Comparison of ENCODE assay signal across 27 cellular contexts in genomic region chr18:26488417-26489009, GRCh38. TPM values are rescaled to one million over a fixed set of nuclear protein-coding genes. Genes with fewer than 3 reads are reported as not detected.
DNase-seq lines count a peak whose midpoint lies in the region; ATAC-seq, FAIRE-seq and TF ChIP-seq lines count a peak whose summit lies in the region.
"Had no signal": no experiment of that assay in that cellular context is flagged by ENCODE, and none has a peak within 500 bp of the region (broad histone marks: within the 10 kb centered on the region; RNA-seq: fewer than 3 reads in every experiment).

No MANE protein-coding gene starts in this region.

- H3K27ac Mint-ChIP-seq in Calu3 (ENCODE audit: unreplicated experiment), result peak overlapping the region; percentile 91
- H3K27ac Mint-ChIP-seq: activated naive CD4-positive, alpha-beta T cell treated with anti-CD3 and anti-CD28 coated beads, Interleukin-2, amount 50 U/mL, for 72 hours; activated T-helper 17 cell treated with anti-CD3 and anti-CD28 coated beads, Interleukin-2, amount 50 U/mL, for 72 hours; CD4-positive, alpha-beta T cell; stimulated activated effector memory CD8-positive, alpha-beta T cell treated with anti-CD3 and anti-CD28 coated beads, Interleukin-12 subunit alpha, Interleukin-12 subunit beta, amount 100 ng/mL, for 72 hours; T-helper 17 cell had no signal

- DNase-seq in A549 (ENCODE audit: low read depth in 1 of 2, low spot score in 1 of 2) (no peak), Calu3 (peak; percentile 43), NCI-H345 (lab: John Stamatoyannopoulos, UW) (peak; percentile 63), bronchial epithelial cell (ENCODE audit: low read depth) (peak; percentile 92), Right ventricle myocardium superior (no peak), heart right ventricle (no peak), erythroblast (lab: John Stamatoyannopoulos, UW) (no peak), superior temporal gyrus (ENCODE audit: extremely low spot score) (no peak)
- DNase-seq: activated CD4-positive, alpha-beta T cell treated with anti-CD3 and anti-CD28 coated beads, Interleukin-2, amount 50 U/mL, for 1 hour; activated CD8-positive, alpha-beta memory T cell treated with anti-CD3 and anti-CD28 coated beads, Interleukin-2, amount 50 U/mL, for 4 hours; CD4-positive, alpha-beta T cell; DMS153; dorsolateral prefrontal cortex; gastrocnemius medialis; H7; kidney; lower lobe of right lung; NCI-H187 treated with DMSO at 0.1 percent for 48 hours; NCI-H526; psoas muscle; T-helper 17 cell had no signal

- peaks cover 76% of the 10 kb centered on the region for H3K4me1 Mint-ChIP-seq in Calu3 (ENCODE audit: low read depth, unreplicated experiment)
- H3K4me1 Mint-ChIP-seq: activated T-helper 17 cell treated with anti-CD3 and anti-CD28 coated beads, Interleukin-2, amount 50 U/mL, for 72 hours; central memory CD8-positive, alpha-beta T cell; stimulated activated effector memory CD8-positive, alpha-beta T cell treated with anti-CD3 and anti-CD28 coated beads, Interleukin-12 subunit alpha, Interleukin-12 subunit beta, amount 100 ng/mL, for 72 hours; T-helper 17 cell had no signal

- H3K9me3 ChIP-seq in A549 (no peaks in the 10 kb centered on the region), heart right ventricle (no peaks in the 10 kb centered on the region)
- H3K9me3 ChIP-seq: ascending aorta, gastrocnemius medialis, lower lobe of right lung, psoas muscle had no signal

- intact Hi-C loops in Calu3 (cut with micrococcal nuclease; ENCODE audit: unreplicated experiment), result loop anchor here (10.0 kb wide), 1 partner anchor 84 kb away; no protein-coding TSS in a partner anchor
- intact Hi-C loops in Right ventricle myocardium superior (cut with DNase I), result no loop called here
- intact Hi-C loops in heart right ventricle (cut with DNase I), result no loop called here

- H3K27me3 Mint-ChIP-seq in Calu3 (ENCODE audit: unreplicated experiment), result no peaks in the 10 kb centered on the region
- H3K27me3 Mint-ChIP-seq: activated T-helper 17 cell treated with anti-CD3 and anti-CD28 coated beads, Interleukin-2, amount 50 U/mL, for 72 hours; CD4-positive, alpha-beta T cell; central memory CD8-positive, alpha-beta T cell; T-helper 17 cell had no signal

- TF ChIP-seq RAD21 in A549 (conservative IDR thresholded peaks at IDR 0.05 in 1 of 2, IDR thresholded peaks at IDR 0.05 in 1 of 2), result no peak

- H3K9me3 Mint-ChIP-seq in Calu3 (ENCODE audit: low read depth, unreplicated experiment), result no peaks in the 10 kb centered on the region
- H3K9me3 Mint-ChIP-seq: activated naive CD4-positive, alpha-beta T cell treated with anti-CD3 and anti-CD28 coated beads, Interleukin-2, amount 50 U/mL, for 72 hours; activated T-helper 17 cell treated with anti-CD3 and anti-CD28 coated beads, Interleukin-2, amount 50 U/mL, for 72 hours; CD4-positive, alpha-beta T cell; central memory CD8-positive, alpha-beta T cell; stimulated activated effector memory CD8-positive, alpha-beta T cell treated with anti-CD3 and anti-CD28 coated beads, Interleukin-12 subunit alpha, Interleukin-12 subunit beta, amount 100 ng/mL, for 72 hours had no signal

- no peak for ATAC-seq in A549
- ATAC-seq in Right ventricle myocardium superior (ENCODE audit: poor library complexity), result no peak
- no peak for ATAC-seq in heart right ventricle
- ATAC-seq: activated naive CD4-positive, alpha-beta T cell treated with anti-CD3 and anti-CD28 coated beads, Interleukin-2, amount 50 U/mL, for 72 hours; activated T-helper 17 cell treated with anti-CD3 and anti-CD28 coated beads, Interleukin-2, amount 50 U/mL, for 72 hours; gastrocnemius medialis; lower lobe of right lung; psoas muscle; stimulated activated effector memory CD8-positive, alpha-beta T cell treated with anti-CD3 and anti-CD28 coated beads, Interleukin-12 subunit alpha, Interleukin-12 subunit beta, amount 100 ng/mL, for 72 hours; T-helper 17 cell had no signal

- H3K4me1 ChIP-seq in A549 (peaks cover 80% of the 10 kb centered on the region), heart right ventricle (no peaks in the 10 kb centered on the region)
- H3K4me1 ChIP-seq: ascending aorta, gastrocnemius medialis, lower lobe of right lung, psoas muscle had no signal

- CTCF ChIA-PET in A549 (lab: Yijun Ruan, JAX), result interaction anchor here (0.6 to 2.9 kb wide), 5 partner anchors 13 to 59 kb away, joined by 3 to 9 read pairs (median 5); partner anchors contain the start of gene KCTD1
- CTCF ChIA-PET in Calu3 (lab: Charles Lee), result interaction anchor here (0.8 to 2.4 kb wide), 7 partner anchors 11 to 132 kb away, joined by 3 to 9 read pairs (median 4); no protein-coding TSS in a partner anchor

- H3K36me3 Mint-ChIP-seq in Calu3 (ENCODE audit: insufficient read depth, unreplicated experiment), result peaks cover 44% of the 10 kb centered on the region
- H3K36me3 Mint-ChIP-seq: activated naive CD4-positive, alpha-beta T cell treated with anti-CD3 and anti-CD28 coated beads, Interleukin-2, amount 50 U/mL, for 72 hours; stimulated activated effector memory CD8-positive, alpha-beta T cell treated with anti-CD3 and anti-CD28 coated beads, Interleukin-12 subunit alpha, Interleukin-12 subunit beta, amount 100 ng/mL, for 72 hours had no signal

- H3K4me2 ChIP-seq in A549, result peak overlapping the region; percentile 48

- H3K36me3 ChIP-seq in bronchial epithelial cell (ENCODE audit: control insufficient read depth, insufficient read depth, low read length) (peaks cover 4% of the 10 kb centered on the region), heart right ventricle (no peaks in the 10 kb centered on the region)
- H3K36me3 ChIP-seq: ascending aorta, gastrocnemius medialis, lower lobe of right lung had no signal

- 61% methylated on average over 11 of the region's 11 CpGs for WGBS in A549 (ENCODE audit: missing lambda C conversion rate)
- WGBS in heart right ventricle, 2 donors, result 69 to 78% methylated on average over 11 of the region's 11 CpGs

- H3K27me3 ChIP-seq in bronchial epithelial cell (ENCODE audit: control insufficient read depth, insufficient read depth, low read length), result no peaks in the 10 kb centered on the region
- no peaks in the 10 kb centered on the region for H3K27me3 ChIP-seq in heart right ventricle
- H3K27me3 ChIP-seq: ascending aorta, dorsolateral prefrontal cortex, gastrocnemius medialis had no signal

- H3K4me3 Mint-ChIP-seq in Calu3 (ENCODE audit: low read depth, unreplicated experiment), result peak overlapping the region; percentile 9
- H3K4me3 Mint-ChIP-seq: activated T-helper 17 cell treated with anti-CD3 and anti-CD28 coated beads, Interleukin-2, amount 50 U/mL, for 72 hours; CD4-positive, alpha-beta T cell; central memory CD8-positive, alpha-beta T cell; stimulated activated effector memory CD8-positive, alpha-beta T cell treated with anti-CD3 and anti-CD28 coated beads, Interleukin-12 subunit alpha, Interleukin-12 subunit beta, amount 100 ng/mL, for 72 hours; T-helper 17 cell had no signal

- TF ChIP-seq CTCF in A549 (IDR thresholded peaks at IDR 0.05), result no peak
- TF ChIP-seq CTCF in Calu3 (IDR thresholded peaks at IDR 0.05; ENCODE audit: unreplicated experiment), result no peak
- no peak for TF ChIP-seq CTCF in bronchial epithelial cell (IDR thresholded peaks at IDR 0.05; ENCODE audit: insufficient read depth, low read length, severe bottlenecking)
- no peak for TF ChIP-seq CTCF in heart right ventricle (IDR thresholded peaks at IDR 0.05)

- FAIRE-seq in A549 (lab: Jason Lieb, UNC) (no peak), bronchial epithelial cell (lab: Jason Lieb, UNC) (no peak)
- FAIRE-seq: GM18507, kidney had no signal

- H3K27ac ChIP-seq in A549 (peak overlapping the region; percentile 69 to 86), heart right ventricle (no peak overlapping the region)
- H3K27ac ChIP-seq: ascending aorta, gastrocnemius medialis, lower lobe of right lung, psoas muscle had no signal

- no peak for TF ChIP-seq EP300 in A549 (IDR thresholded peaks at IDR 0.05)

- no TSS peak for BruUV-seq in Calu3 (replicated peaks; lab: Mats Ljungman, UMichigan)

- POLR2A ChIA-PET in A549 (lab: Yijun Ruan, JAX), result interaction anchor here (1.1 kb wide), 1 partner anchor 60 kb away, joined by 4 read pairs; the partner anchor contains the start of gene KCTD1

- TF ChIP-seq POLR2A in A549 (IDR thresholded peaks at IDR 0.05; ENCODE audit: low read length), result no peak
- TF ChIP-seq POLR2A in erythroblast (IDR thresholded peaks at IDR 0.05; ENCODE audit: low read length), result no peak

- H3K4me3 ChIP-seq in A549, result no peak overlapping the region
- H3K4me3 ChIP-seq in bronchial epithelial cell (ENCODE audit: low read depth, low read length), result no peak overlapping the region
- H3K4me3 ChIP-seq in heart right ventricle, result no peak overlapping the region
- H3K4me3 ChIP-seq: ascending aorta, dorsolateral prefrontal cortex, gastrocnemius medialis, lower lobe of right lung, psoas muscle had no signal

TF ChIP-seq in A549, 52 proteins besides CTCF, POLR2A, EP300 and RAD21:
- TF ChIP-seq CEBPB (IDR thresholded peaks at IDR 0.05) (0 out of 4 replicates have a peak, but pooled peaks of 1 of the 2 experiments have one; percentile 20), ATOH8 (CRISPR knock-in tag; IDR thresholded peaks at IDR 0.05; ENCODE audit: low read depth) (no peak), RFX5 (IDR thresholded peaks at IDR 0.05) (no peak)
TF ChIP-seq in A549: peak in this region for 1.

RNA-seq across cellular contexts. Expression of gene KCTD1, which starts 59.8 kb away (rescaled TPM):
- polyA plus RNA-seq in A549 (2011; rRNA removed) (21.1 and 26.1 TPM in 2 replicates), A549 (2017; fragmentation: RNase III; extraction: RNeasy Plus Mini Kit Qiagen cat#74134 plus additional on column Dnase treatment) (32.1 to 37.3 TPM (median 35.4 TPM) in 3 replicates), heart right ventricle (1 to 10 TPM; 8.1 to 8.9 TPM)
- 29.8 and 35.5 TPM in 2 replicates for polyA plus RNA-seq in A549 (2012; cell fraction: cytosol; rRNA removed)
- polyA plus RNA-seq in A549 (2012; cell fraction: nucleus; rRNA removed), result 20.9 and 33.2 TPM in 2 replicates
- 33.6 and 34.5 TPM in 2 replicates for polyA minus RNA-seq in A549 (2011; rRNA and poly(A)+ RNA removed)
- total RNA-seq in Calu3 (2022) (54.1 and 63.2 TPM in 2 replicates), bronchial epithelial cell (16.6 and 21.1 TPM in 2 replicates), Right ventricle myocardium superior (16.1 TPM), heart right ventricle (10 to 100 TPM in 7 of 10 donors, 1 to 10 TPM in 3; 7.5 to 16.7 (median 11.5) TPM)

Comparison
In these comparisons a context has a peak if more than half of its experiments do, and no peak if none do; other contexts are left out.
1. DNase-seq: peak in Calu3 (single experiment), NCI-H345 (single experiment) and bronchial epithelial cell (single experiment); none in A549 (0 of 2), Right ventricle myocardium superior (single experiment), heart right ventricle (0 of 2), erythroblast (0 of 2) and superior temporal gyrus (single experiment).
2. H3K27ac ChIP-seq: peak in A549 (2 of 2); none in heart right ventricle (0 of 10).